Comparison of ENCODE assay signal across 11 cellular contexts in the genomic region with DNA sequence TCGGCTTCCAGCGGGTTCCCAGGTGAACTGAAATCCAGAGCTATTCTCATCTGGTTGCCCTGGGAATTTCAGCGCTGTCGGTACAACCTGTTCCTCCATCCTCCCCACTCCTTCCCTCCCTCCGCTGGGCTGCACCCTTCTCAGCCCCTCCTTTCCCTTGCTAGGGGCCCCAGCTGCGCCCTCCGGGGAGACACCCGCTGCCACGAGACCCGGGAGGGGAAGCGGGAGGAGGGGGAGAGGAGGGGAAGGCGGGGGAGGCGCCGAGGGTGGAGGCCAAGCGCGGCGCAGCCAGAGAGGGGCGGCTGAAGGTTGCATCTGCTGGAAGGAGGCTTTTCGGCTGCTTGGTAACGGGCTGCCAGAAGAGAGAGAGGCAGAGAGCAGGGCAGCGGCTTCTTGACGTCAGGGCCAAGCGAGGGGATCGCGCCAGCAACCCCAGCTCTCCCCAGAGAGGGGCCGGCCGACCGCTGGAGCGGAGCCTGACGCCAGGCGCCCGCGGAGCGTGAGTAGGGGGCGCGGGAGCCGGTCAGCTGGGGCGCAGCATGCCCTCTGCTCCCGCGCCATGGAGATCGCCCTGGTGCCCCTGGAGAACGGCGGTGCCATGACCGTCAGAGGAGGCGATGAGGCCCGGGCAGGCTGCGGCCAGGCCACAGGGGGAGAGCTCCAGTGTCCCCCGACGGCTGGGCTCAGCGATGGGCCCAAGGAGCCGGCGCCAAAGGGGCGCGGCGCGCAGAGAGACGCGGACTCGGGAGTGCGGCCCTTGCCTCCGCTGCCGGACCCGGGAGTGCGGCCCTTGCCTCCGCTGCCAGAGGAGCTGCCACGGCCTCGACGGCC. TPM values are rescaled to one million over a fixed set of nuclear protein-coding genes. Genes with fewer than 3 reads are reported as not detected.
DNase-seq lines count a peak whose midpoint lies in the region; ATAC-seq and TF ChIP-seq lines count a peak whose summit lies in the region.
"Had no signal": no experiment of that assay in that cellular context is flagged by ENCODE, and none has a peak within 500 bp of the region (broad histone marks: within the 10 kb centered on the region; RNA-seq: fewer than 3 reads in every experiment).

A gene (plus strand): TSS at position 291 of the 831 bp plus-strand sequence. CDS start 269 bp downstream, at position 560.

- no peaks in the 10 kb centered on the region for H3K79me2 ChIP-seq in osteoblast (ENCODE audit: insufficient read depth, low read length)

- H3K4me2 ChIP-seq in osteoblast (ENCODE audit: insufficient read depth, low read length), result no peak within 1 kb of the TSS

- peaks cover 81% of the 10 kb centered on the region for H3K27me3 ChIP-seq in HUES6 (ENCODE audit: control insufficient read depth, insufficient read depth, low read length)
- peaks cover 0 to 27% (median 0%) of the 10 kb centered on the region in 3 donors for H3K27me3 ChIP-seq in sigmoid colon
- no peaks in the 10 kb centered on the region for H3K27me3 ChIP-seq in osteoblast (ENCODE audit: insufficient read depth, low read length)

- TF ChIP-seq POLR2A in sigmoid colon (IDR thresholded peaks at IDR 0.05), result no peak

- H2AFZ ChIP-seq in osteoblast (ENCODE audit: low read length), result no peak within 1 kb of the TSS

- H3K36me3 ChIP-seq in HUES6 (ENCODE audit: control insufficient read depth, insufficient read depth, low read length) (no peaks in the 10 kb centered on the region), sigmoid colon (no peaks in the 10 kb centered on the region), osteoblast (ENCODE audit: insufficient read depth, low read length) (no peaks in the 10 kb centered on the region)

- H3K4me3 ChIP-seq in HUES6 (ENCODE audit: low read depth, low read length) (peak within 1 kb of the TSS; percentile 68), iPS-11a (ENCODE audit: low read depth, low read length) (peak within 1 kb of the TSS; percentile 45), sigmoid colon (peak within 1 kb of the TSS; percentile 31 to 48 (median 40)), osteoblast (ENCODE audit: insufficient read depth, low read length) (no peak within 1 kb of the TSS)

- no peak for TF ChIP-seq EP300 in sigmoid colon (IDR thresholded peaks at IDR 0.05)

- H3K9ac ChIP-seq in HUES6 (ENCODE audit: low read length), result peak within 1 kb of the TSS; percentile 24

- H3K4me1 ChIP-seq in HUES6 (ENCODE audit: control insufficient read depth, insufficient read depth, low read length) (peaks cover 14% of the 10 kb centered on the region), sigmoid colon (peaks cover 0 to 51% (median 35%) of the 10 kb centered on the region in 4 donors), osteoblast (ENCODE audit: insufficient read depth, low read length) (no peaks in the 10 kb centered on the region)

- TF ChIP-seq CTCF in sigmoid colon (IDR thresholded peaks at IDR 0.05), result no peak
- TF ChIP-seq CTCF in osteoblast (IDR thresholded peaks at IDR 0.05; ENCODE audit: extremely low read depth, low read depth, low read length), result no peak

- WGBS in sigmoid colon, 2 donors, result 5 to 19% methylated on average over 68 of the region's 68 CpGs

- H4K20me1 ChIP-seq in osteoblast (ENCODE audit: insufficient read depth, low read length), result no peaks in the 10 kb centered on the region

- ATAC-seq in GM19395 (IDR thresholded peaks at IDR 0.05; ENCODE audit: unreplicated experiment), result no peak
- ATAC-seq: Panc1 had no signal

- no peak within 1 kb of the TSS for H3K27ac ChIP-seq in HUES6 (ENCODE audit: low read depth, low read length)
- peak within 1 kb of the TSS; percentile 14 to 54 (median 28) for H3K27ac ChIP-seq in sigmoid colon
- no peak within 1 kb of the TSS for H3K27ac ChIP-seq in osteoblast (ENCODE audit: low read depth, low read length)

- H3K9me3 ChIP-seq in HUES6 (ENCODE audit: control insufficient read depth, insufficient read depth, low read depth, low read length), result no peaks in the 10 kb centered on the region
- H3K9me3 ChIP-seq in sigmoid colon, result no peaks in the 10 kb centered on the region
- no peaks in the 10 kb centered on the region for H3K9me3 ChIP-seq in osteoblast (ENCODE audit: low read depth, low read length)

- DNase-seq in anterior cingulate cortex (lab: John Stamatoyannopoulos, UW) (peak in 34 of 58 donors; percentile 7 to 72 (median 26)), sigmoid colon (peak; percentile 77), inferior parietal cortex (ENCODE audit: extremely low spot score) (no peak), osteoblast (ENCODE audit: insufficient read length, low spot score, missing footprints) (no peak)
- DNase-seq in NK-92 treated with Interleukin-12 subunit alpha and Interleukin-12 subunit beta, amount 100 ng/mL, for 24 hours (lab: John Stamatoyannopoulos, UW), result no peak
- DNase-seq: activated CD4-positive, alpha-beta T cell treated with anti-CD3 and anti-CD28 coated beads for 1 hour; occipital lobe had no signal

- intact Hi-C loops in sigmoid colon (cut with DNase I), result loop anchor here (5.0 kb wide), 1 partner anchor 33 kb away; no protein-coding TSS in a partner anchor

RNA-seq across cellular contexts. Expression of the gene that starts here (rescaled TPM):
- total RNA-seq in sigmoid colon (10 to 100 TPM in 1 of 4 donors, 1 to 10 TPM in 3; 2.2 to 20.2 (median 5.8) TPM), osteoblast (not detected in 2 replicates)
- under 1 TPM in 2 of 3 donors, not detected in 1; 0.45 to 0.60 TPM for polyA plus RNA-seq in sigmoid colon

Comparison
In these comparisons a context has a peak if more than half of its experiments do, and no peak if none do; other contexts are left out.
1. H3K27ac ChIP-seq: peak in sigmoid colon (4 of 4); none in HUES6 (single experiment) and osteoblast (single experiment).
2. DNase-seq: peak in anterior cingulate cortex (34 of 58) and sigmoid colon (single experiment); none in NK-92 treated with Interleukin-12 subunit alpha and Interleukin-12 subunit beta, amount 100 ng/mL, for 24 hours (single experiment), inferior parietal cortex (single experiment) and osteoblast (single experiment).